Comparison of ENCODE assay signal across 1 cellular context in the genomic region with DNA sequence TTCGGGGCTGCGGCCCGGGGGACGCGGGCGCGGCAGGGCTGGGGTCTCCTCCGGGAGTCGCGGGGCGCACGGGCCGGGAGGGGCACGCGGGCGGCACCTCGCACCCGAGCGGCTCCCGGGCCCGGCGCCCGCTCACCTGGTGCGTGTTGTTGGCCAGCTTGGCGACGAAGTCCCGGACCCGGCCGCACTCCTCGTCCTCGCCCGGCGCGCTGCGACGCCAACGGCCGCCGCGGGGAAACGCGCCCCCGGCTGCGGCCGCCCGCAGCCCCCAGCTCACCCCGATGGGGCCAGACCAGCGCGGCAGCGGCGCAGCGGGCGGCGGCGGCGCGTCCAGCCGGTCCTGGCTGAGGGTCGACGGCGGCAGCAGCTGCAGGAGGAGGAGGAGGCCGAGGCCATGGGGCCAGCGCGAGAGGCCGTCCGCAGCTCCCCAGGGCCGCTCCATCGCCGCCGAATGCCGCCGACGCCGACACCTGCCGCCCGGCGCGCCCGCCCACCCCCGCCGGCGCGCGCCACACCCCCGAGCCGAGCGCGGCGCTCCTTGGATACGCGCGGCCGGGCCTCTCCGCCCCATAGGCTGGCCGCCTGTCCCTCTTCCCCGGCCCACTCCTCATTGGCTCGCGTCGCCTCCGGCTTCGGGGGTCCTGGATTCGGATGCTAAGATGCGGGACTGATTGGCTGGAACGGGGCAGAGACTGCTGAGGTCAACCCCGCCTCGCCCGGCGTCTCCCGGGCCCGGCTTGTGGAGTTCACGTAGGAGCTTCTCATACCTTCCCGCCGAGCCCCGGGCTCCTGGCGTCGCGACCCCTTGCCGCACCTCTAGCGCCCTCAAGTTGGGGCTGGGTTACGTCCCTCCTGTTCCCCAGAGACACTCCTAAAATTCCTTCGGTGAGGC.
TF ChIP-seq lines count a peak whose summit lies in the region.

SORT1 (minus strand) TSS at position 468 of the 892 bp plus-strand sequence; CDS start at position 442, 26 bp downstream.

TF ChIP-seq in HepG2, 621 proteins besides CTCF, POLR2A, EP300 and RAD21 (continued from another document and continues in another):
- TF ChIP-seq FIP1L1 (IDR thresholded peaks at IDR 0.05; ENCODE audit: borderline replicate concordance, insufficient read depth, low read depth, low read length) (no peak), FOXK1 (CRISPR knock-in tag; IDR thresholded peaks at IDR 0.05; ENCODE audit: borderline replicate concordance, low read depth) (peak; percentile 44; the same call in 1 of the 2 replicates), ISL2 (CRISPR knock-in tag; IDR thresholded peaks at IDR 0.05) (no peak), ZSCAN29 (CRISPR knock-in tag; conservative IDR thresholded peaks at IDR 0.05) (no peak), NFAT5 (CRISPR knock-in tag; IDR thresholded peaks at IDR 0.05) (no peak), GATAD2A (CRISPR knock-in tag; IDR thresholded peaks at IDR 0.05) (peak; percentile 16; the same call in 1 of the 2 replicates), ZNF446 (CRISPR knock-in tag; IDR thresholded peaks at IDR 0.05) (no peak), ZNF33B (CRISPR knock-in tag; IDR thresholded peaks at IDR 0.05) (no peak), MXD1 (CRISPR knock-in tag; IDR thresholded peaks at IDR 0.05) (no peak), CEBPB (IDR thresholded peaks at IDR 0.05; ENCODE audit: borderline replicate concordance, low read depth, low read length) (no peak), ATF7-NPFF (CRISPR knock-in tag; IDR thresholded peaks at IDR 0.05; ENCODE audit: low read depth) (no peak; the same call in 1 of the 2 replicates), SIX4 (CRISPR knock-in tag; IDR thresholded peaks at IDR 0.05) (no peak), SMAD3 (CRISPR knock-in tag; IDR thresholded peaks at IDR 0.05) (no peak), NKX3-1 (CRISPR knock-in tag; IDR thresholded peaks at IDR 0.05) (no peak), NFKBIZ (CRISPR knock-in tag; IDR thresholded peaks at IDR 0.05) (no peak), MAFG (CRISPR knock-in tag; IDR thresholded peaks at IDR 0.05) (no peak), MIER2 (CRISPR knock-in tag; IDR thresholded peaks at IDR 0.05) (no peak), ZFP37 (CRISPR knock-in tag; IDR thresholded peaks at IDR 0.05; ENCODE audit: borderline replicate concordance) (no peak), ZSCAN30 (CRISPR knock-in tag; IDR thresholded peaks at IDR 0.05) (no peak), ZKSCAN8 (CRISPR knock-in tag; IDR thresholded peaks at IDR 0.05; ENCODE audit: borderline replicate concordance) (no peak), ZMAT5 (CRISPR knock-in tag; IDR thresholded peaks at IDR 0.05; ENCODE audit: borderline replicate concordance, low read depth) (no peak), ARHGAP35 (CRISPR knock-in tag; IDR thresholded peaks at IDR 0.05; ENCODE audit: borderline replicate concordance) (no peak), ZNF598 (CRISPR knock-in tag; IDR thresholded peaks at IDR 0.05; ENCODE audit: borderline replicate concordance) (peak; percentile 63; the same call in 1 of the 2 replicates), PHF5A (CRISPR knock-in tag; IDR thresholded peaks at IDR 0.05; ENCODE audit: low read depth, unreplicated experiment) (no peak), TAF1 (CRISPR knock-in tag; IDR thresholded peaks at IDR 0.05) (peak; percentile 46; the same call in 1 of the 2 replicates), REPIN1 (CRISPR knock-in tag; IDR thresholded peaks at IDR 0.05; ENCODE audit: borderline replicate concordance, low read depth) (no peak), FOXA3 (CRISPR knock-in tag; IDR thresholded peaks at IDR 0.05) (no peak), RBM39 (IDR thresholded peaks at IDR 0.05; ENCODE audit: low read depth, low read length, poor library complexity, severe bottlenecking) (no peak), MAFK (conservative IDR thresholded peaks at IDR 0.05 in 1 of 2, IDR thresholded peaks at IDR 0.05 in 1 of 2; ENCODE audit: low read length in 2 of 2) (no peak), ZNF331 (CRISPR knock-in tag; IDR thresholded peaks at IDR 0.05) (no peak; the same call in 1 of the 2 replicates), HBP1 (CRISPR knock-in tag; IDR thresholded peaks at IDR 0.05; ENCODE audit: low read depth) (no peak)
- TF ChIP-seq, protein P1, sequence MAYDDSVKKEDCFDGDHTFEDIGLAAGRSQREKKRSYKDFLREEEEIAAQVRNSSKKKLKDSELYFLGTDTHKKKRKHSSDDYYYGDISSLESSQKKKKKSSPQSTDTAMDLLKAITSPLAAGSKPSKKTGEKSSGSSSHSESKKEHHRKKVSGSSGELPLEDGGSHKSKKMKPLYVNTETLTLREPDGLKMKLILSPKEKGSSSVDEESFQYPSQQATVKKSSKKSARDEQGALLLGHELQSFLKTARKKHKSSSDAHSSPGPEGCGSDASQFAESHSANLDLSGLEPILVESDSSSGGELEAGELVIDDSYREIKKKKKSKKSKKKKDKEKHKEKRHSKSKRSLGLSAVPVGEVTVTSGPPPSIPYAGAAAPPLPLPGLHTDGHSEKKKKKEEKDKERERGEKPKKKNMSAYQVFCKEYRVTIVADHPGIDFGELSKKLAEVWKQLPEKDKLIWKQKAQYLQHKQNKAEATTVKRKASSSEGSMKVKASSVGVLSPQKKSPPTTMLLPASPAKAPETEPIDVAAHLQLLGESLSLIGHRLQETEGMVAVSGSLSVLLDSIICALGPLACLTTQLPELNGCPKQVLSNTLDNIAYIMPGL (CRISPR knock-in tag; IDR thresholded peaks at IDR 0.05; ENCODE audit: borderline replicate concordance in 1 of 2, low read depth in 1 of 2), result peak; percentile 9 to 45; a peak in 1 of 4 replicates
- TF ChIP-seq, protein P2, sequence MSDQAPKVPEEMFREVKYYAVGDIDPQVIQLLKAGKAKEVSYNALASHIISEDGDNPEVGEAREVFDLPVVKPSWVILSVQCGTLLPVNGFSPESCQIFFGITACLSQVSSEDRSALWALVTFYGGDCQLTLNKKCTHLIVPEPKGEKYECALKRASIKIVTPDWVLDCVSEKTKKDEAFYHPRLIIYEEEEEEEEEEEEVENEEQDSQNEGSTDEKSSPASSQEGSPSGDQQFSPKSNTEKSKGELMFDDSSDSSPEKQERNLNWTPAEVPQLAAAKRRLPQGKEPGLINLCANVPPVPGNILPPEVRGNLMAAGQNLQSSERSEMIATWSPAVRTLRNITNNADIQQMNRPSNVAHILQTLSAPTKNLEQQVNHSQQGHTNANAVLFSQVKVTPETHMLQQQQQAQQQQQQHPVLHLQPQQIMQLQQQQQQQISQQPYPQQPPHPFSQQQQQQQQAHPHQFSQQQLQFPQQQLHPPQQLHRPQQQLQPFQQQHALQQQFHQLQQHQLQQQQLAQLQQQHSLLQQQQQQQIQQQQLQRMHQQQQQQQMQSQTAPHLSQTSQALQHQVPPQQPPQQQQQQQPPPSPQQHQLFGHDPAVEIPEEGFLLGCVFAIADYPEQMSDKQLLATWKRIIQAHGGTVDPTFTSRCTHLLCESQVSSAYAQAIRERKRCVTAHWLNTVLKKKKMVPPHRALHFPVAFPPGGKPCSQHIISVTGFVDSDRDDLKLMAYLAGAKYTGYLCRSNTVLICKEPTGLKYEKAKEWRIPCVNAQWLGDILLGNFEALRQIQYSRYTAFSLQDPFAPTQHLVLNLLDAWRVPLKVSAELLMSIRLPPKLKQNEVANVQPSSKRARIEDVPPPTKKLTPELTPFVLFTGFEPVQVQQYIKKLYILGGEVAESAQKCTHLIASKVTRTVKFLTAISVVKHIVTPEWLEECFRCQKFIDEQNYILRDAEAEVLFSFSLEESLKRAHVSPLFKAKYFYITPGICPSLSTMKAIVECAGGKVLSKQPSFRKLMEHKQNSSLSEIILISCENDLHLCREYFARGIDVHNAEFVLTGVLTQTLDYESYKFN (CRISPR knock-in tag; conservative IDR thresholded peaks at IDR 0.05), result peak; percentile 26; the same call in 1 of the 2 replicates
- TF ChIP-seq, protein P3, sequence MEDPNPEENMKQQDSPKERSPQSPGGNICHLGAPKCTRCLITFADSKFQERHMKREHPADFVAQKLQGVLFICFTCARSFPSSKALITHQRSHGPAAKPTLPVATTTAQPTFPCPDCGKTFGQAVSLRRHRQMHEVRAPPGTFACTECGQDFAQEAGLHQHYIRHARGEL (CRISPR knock-in tag; IDR thresholded peaks at IDR 0.05), result no peak
- TF ChIP-seq, protein P4, sequence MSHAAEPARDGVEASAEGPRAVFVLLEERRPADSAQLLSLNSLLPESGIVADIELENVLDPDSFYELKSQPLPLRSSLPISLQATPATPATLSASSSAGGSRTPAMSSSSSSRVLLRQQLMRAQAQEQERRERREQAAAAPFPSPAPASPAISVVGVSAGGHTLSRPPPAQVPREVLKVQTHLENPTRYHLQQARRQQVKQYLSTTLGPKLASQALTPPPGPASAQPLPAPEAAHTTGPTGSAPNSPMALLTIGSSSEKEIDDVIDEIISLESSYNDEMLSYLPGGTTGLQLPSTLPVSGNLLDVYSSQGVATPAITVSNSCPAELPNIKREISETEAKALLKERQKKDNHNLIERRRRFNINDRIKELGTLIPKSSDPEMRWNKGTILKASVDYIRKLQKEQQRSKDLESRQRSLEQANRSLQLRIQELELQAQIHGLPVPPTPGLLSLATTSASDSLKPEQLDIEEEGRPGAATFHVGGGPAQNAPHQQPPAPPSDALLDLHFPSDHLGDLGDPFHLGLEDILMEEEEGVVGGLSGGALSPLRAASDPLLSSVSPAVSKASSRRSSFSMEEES (CRISPR knock-in tag; IDR thresholded peaks at IDR 0.05), result peak; percentile 36; the same call in 1 of the 2 replicates
- TF ChIP-seq, protein P5, sequence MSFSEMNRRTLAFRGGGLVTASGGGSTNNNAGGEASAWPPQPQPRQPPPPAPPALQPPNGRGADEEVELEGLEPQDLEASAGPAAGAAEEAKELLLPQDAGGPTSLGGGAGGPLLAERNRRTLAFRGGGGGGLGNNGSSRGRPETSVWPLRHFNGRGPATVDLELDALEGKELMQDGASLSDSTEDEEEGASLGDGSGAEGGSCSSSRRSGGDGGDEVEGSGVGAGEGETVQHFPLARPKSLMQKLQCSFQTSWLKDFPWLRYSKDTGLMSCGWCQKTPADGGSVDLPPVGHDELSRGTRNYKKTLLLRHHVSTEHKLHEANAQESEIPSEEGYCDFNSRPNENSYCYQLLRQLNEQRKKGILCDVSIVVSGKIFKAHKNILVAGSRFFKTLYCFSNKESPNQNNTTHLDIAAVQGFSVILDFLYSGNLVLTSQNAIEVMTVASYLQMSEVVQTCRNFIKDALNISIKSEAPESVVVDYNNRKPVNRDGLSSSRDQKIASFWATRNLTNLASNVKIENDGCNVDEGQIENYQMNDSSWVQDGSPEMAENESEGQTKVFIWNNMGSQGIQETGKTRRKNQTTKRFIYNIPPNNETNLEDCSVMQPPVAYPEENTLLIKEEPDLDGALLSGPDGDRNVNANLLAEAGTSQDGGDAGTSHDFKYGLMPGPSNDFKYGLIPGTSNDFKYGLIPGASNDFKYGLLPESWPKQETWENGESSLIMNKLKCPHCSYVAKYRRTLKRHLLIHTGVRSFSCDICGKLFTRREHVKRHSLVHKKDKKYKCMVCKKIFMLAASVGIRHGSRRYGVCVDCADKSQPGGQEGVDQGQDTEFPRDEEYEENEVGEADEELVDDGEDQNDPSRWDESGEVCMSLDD (CRISPR knock-in tag; IDR thresholded peaks at IDR 0.05; ENCODE audit: borderline replicate concordance), result no peak
